In genomic region chrX:11349020-11349419, GRCh38 we compare ENCODE assay signal across 9 cellular contexts. TPM values are rescaled to one million over a fixed set of nuclear protein-coding genes. Genes with fewer than 3 reads are reported as not detected.
"Had no signal": no experiment of that assay in that cellular context is flagged by ENCODE, and none has a peak within 500 bp of the region (broad histone marks: within the 10 kb centered on the region; RNA-seq: fewer than 3 reads in every experiment).

No MANE protein-coding gene starts in this region.

- H3K9me3 Mint-ChIP-seq: GM23338 had no signal

- H3K27ac ChIP-seq: HL-60 had no signal

- FAIRE-seq: H1, H54 had no signal

- H3K27me3 Mint-ChIP-seq: IgD-negative memory B cell had no signal

- H3K27ac Mint-ChIP-seq: GM23338, H9 had no signal

- H3K4me3 ChIP-seq: GM23338 had no signal

- ATAC-seq: GM23338 had no signal

- H3K4me3 Mint-ChIP-seq: GM23338, H9 had no signal

- H3K4me2 ChIP-seq: GM23338 had no signal

- H2AFZ ChIP-seq: GM23338 had no signal

- DNase-seq: H9, HCEC 1CT, KG1 had no signal

RNA-seq across cellular contexts. Expression of gene AMELX, which starts 55.8 kb away (rescaled TPM):
- total RNA-seq: GM23338, H1, H9, HT1080 had no signal
- polyA plus RNA-seq: GM23338, H1, IgD-negative memory B cell had no signal
